ENCODE assay signal across 30 cellular contexts in the genomic region with DNA sequence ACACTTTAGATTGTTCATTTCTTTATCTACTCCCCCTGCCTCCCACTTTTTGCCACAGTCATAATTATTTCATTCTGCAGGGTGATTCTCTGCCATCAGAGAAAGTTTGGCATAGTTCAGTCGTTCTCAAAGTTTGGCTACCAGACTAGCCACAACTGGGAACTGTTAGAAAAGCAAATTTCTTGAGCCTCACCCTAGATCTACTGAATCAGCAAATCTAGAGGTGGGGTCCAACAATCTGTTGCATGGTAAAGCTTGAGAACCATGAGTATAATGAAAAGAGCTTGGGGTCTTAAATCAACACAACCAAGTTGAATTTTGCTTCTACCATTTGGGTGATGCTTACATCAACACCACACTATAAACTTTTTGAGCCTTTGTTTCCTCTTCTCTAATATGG.
"Had no signal": no experiment of that assay in that cellular context is flagged by ENCODE, and none has a peak within 500 bp of the region (broad histone marks: within the 10 kb centered on the region; RNA-seq: fewer than 3 reads in every experiment).

No MANE protein-coding gene starts in this region.

- H3K9me3 ChIP-seq: ovary, spleen, suprapubic skin, testis, thyroid gland, tibial nerve, upper lobe of left lung, vagina had no signal

- H3K9ac ChIP-seq: neural progenitor cell, parathyroid adenoma had no signal

- H3K36me3 ChIP-seq: neural progenitor cell, ovary, spleen, suprapubic skin, thyroid gland, tibial nerve, upper lobe of left lung, vagina had no signal

- H3K4me1 ChIP-seq: parathyroid adenoma, spleen, suprapubic skin, testis, thyroid gland, tibial nerve, vagina had no signal

- H3K4me3 ChIP-seq: neural progenitor cell, ovary, skin epidermis, smooth muscle cell, spleen, suprapubic skin, testis, thyroid gland, tibial nerve, upper lobe of left lung, vagina had no signal

- FAIRE-seq: urothelium cell line had no signal

- H3K79me2 ChIP-seq: parathyroid adenoma had no signal

- H3K4me2 ChIP-seq: smooth muscle cell had no signal

- H3K27ac ChIP-seq: neural progenitor cell, ovary, parathyroid adenoma, skin epidermis, spleen, suprapubic skin, testis, thyroid gland, tibial nerve, vagina had no signal

- DNase-seq: naive thymus-derived CD4-positive, alpha-beta T cell; natural killer cell; occipital lobe; ovary; posterior cingulate gyrus; right cardiac atrium; spleen; stimulated activated CD4-positive, alpha-beta T cell treated with anti-CD3 and anti-CD28 coated beads, Interleukin-12 subunit alpha, Interleukin-12 subunit beta, amount 100 ng/mL, for 4 hours; stimulated activated CD4-positive, alpha-beta T cell treated with anti-CD3 and anti-CD28 coated beads, Interleukin-1b, Interleukin-23, amount 100 ng/mL, for 48 hours; stimulated activated CD4-positive, alpha-beta T cell treated with anti-CD3 and anti-CD28 coated beads, Interleukin-4, amount 100 ng/mL, for 1 hour; stimulated activated CD4-positive, alpha-beta T cell treated with anti-CD3 and anti-CD28 coated beads, Interleukin-4, amount 100 ng/mL, for 4 hours; stimulated activated CD8-positive, alpha-beta memory T cell treated with anti-CD3 and anti-CD28 coated beads, Interleukin-4, amount 100 ng/mL, for 48 hours; stimulated activated naive CD4-positive, alpha-beta T cell; stimulated activated naive CD8-positive, alpha-beta T cell treated with anti-CD3 and anti-CD28 coated beads, Interleukin-15, amount 100 ng/mL, for 72 hours; stimulated activated naive CD8-positive, alpha-beta T cell treated with anti-CD3 and anti-CD28 coated beads, Interleukin-15, Interleukin-2, amounts not matched to agents 100 U/mL and 50 U/mL, for 24 hours; substantia nigra; testis; thyroid gland; trophoblast cell; upper lobe of left lung had no signal

- ATAC-seq: naive thymus-derived CD4-positive, alpha-beta T cell; natural killer cell; right cardiac atrium; sciatic nerve; stimulated activated memory B cell treated with anti-CD40 and anti-IgM and Interleukin-4, amounts not matched to agents 10 μg/mL and 1 μg/mL and 100 μg/mL, for 72 hours; stimulated activated naive CD8-positive, alpha-beta T cell treated with anti-CD3 and anti-CD28 coated beads, Interleukin-15, amount 100 ng/mL, for 72 hours; stimulated activated naive CD8-positive, alpha-beta T cell treated with anti-CD3 and anti-CD28 coated beads, Interleukin-15, Interleukin-2, amounts not matched to agents 100 U/mL and 50 U/mL, for 24 hours had no signal

- H3K27me3 ChIP-seq: neural progenitor cell, ovary, suprapubic skin, testis, thyroid gland, tibial nerve, upper lobe of left lung, vagina had no signal

- H2AFZ ChIP-seq: neural progenitor cell, parathyroid adenoma had no signal
